ENCODE assay signal across 8 cellular contexts in genomic region chr4:85147481-85148076, GRCh38.
A peak's percentile ranks its signal among the peaks of the same experiment; 100 is the strongest.
DNase-seq lines count a peak whose midpoint lies in the region; FAIRE-seq and TF ChIP-seq lines count a peak whose summit lies in the region.

No MANE protein-coding gene starts in this region.

- no peaks in the 10 kb centered on the region for H3K4me1 Mint-ChIP-seq in activated naive CD4-positive, alpha-beta T cell treated with anti-CD3 and anti-CD28 coated beads for 36 hours (ENCODE audit: low read depth)

- TF ChIP-seq CTCF in liver (IDR thresholded peaks at IDR 0.05; ENCODE audit: low read depth, low read length, missing input control), result peak; percentile 54

- CTCF ChIA-PET in activated naive CD4-positive, alpha-beta T cell treated with anti-CD3 and anti-CD28 coated beads for 36 hours (lab: Charles Lee), result interaction anchor here (0.9 to 1.5 kb wide), 3 partner anchors 21 to 600 kb away, joined by 3 to 4 read pairs (median 3); no protein-coding TSS in a partner anchor

- no peaks in the 10 kb centered on the region for H3K36me3 ChIP-seq in liver (ENCODE audit: control insufficient read depth in 4 of 4, insufficient read depth in 3 of 4, low read depth in 1 of 4, low read length in 3 of 4)

- no peak overlapping the region for H3K4me3 Mint-ChIP-seq in activated naive CD4-positive, alpha-beta T cell treated with anti-CD3 and anti-CD28 coated beads for 36 hours

- intact Hi-C loops in activated naive CD4-positive, alpha-beta T cell treated with anti-CD3 and anti-CD28 coated beads for 36 hours (cut with micrococcal nuclease), result loop anchor here (1.0 to 10.0 kb wide), 6 partner anchors 223 to 1747 kb away; partner anchors contain the start of gene C4orf36

- peaks cover 0 to 2% (median 0%) of the 10 kb centered on the region in 4 donors for H3K27me3 ChIP-seq in liver (ENCODE audit: control insufficient read depth in 4 of 4, insufficient read depth in 4 of 4, low read length in 3 of 4)

- peak; percentile 28 for DNase-seq in activated naive CD4-positive, alpha-beta T cell treated with anti-CD3 and anti-CD28 coated beads for 36 hours
- DNase-seq in activated naive CD4-positive, alpha-beta T cell treated with anti-CD3 and anti-CD28 coated beads, Interleukin-2, amount 50 U/mL, for 16 hours, result no peak
- DNase-seq in H54 (ENCODE audit: insufficient read length, low spot score) (peak; percentile 2), KG1 (lab: John Stamatoyannopoulos, UW) (peak; percentile 55), OCI-M1 (lab: John Stamatoyannopoulos, UW) (peak; percentile 86), dedifferentiated amniotic fluid mesenchymal stem cell (ENCODE audit: extremely low spot score) (peak; percentile 88), urothelium cell line (ENCODE audit: low spot score) (peak; percentile 42)

- peak; percentile 79 to 83 for TF ChIP-seq RAD21 in liver (IDR thresholded peaks at IDR 0.05)

- no peak overlapping the region for H3K27ac ChIP-seq in liver (ENCODE audit: low read depth in 1 of 2, low read length in 2 of 2)

- H3K9ac ChIP-seq in liver (ENCODE audit: low read depth in 1 of 2, low read length in 2 of 2), result no peak overlapping the region

- no peaks in the 10 kb centered on the region for H3K9me3 Mint-ChIP-seq in activated naive CD4-positive, alpha-beta T cell treated with anti-CD3 and anti-CD28 coated beads for 36 hours

- no peak overlapping the region for H3K4me3 ChIP-seq in liver (ENCODE audit: low read depth in 1 of 3, low read length in 3 of 3)

- H3K4me1 ChIP-seq in liver (ENCODE audit: control insufficient read depth in 4 of 4, insufficient read depth in 4 of 4, low read length in 3 of 4), result no peaks in the 10 kb centered on the region

- FAIRE-seq in H54 (lab: Jason Lieb, UNC), result peak; percentile 65
- FAIRE-seq in urothelium cell line (lab: Jason Lieb, UNC), result no peak

- H3K9me3 ChIP-seq in liver (ENCODE audit: control insufficient read depth in 4 of 4, low read length in 3 of 4), result no peaks in the 10 kb centered on the region

- TF ChIP-seq POLR2A in H54 (IDR thresholded peaks at IDR 0.05; ENCODE audit: low read depth, low read length), result no peak

- 5% methylated on average over 9 of the region's 9 CpGs for WGBS in liver

- H3K27me3 Mint-ChIP-seq in activated naive CD4-positive, alpha-beta T cell treated with anti-CD3 and anti-CD28 coated beads for 36 hours (ENCODE audit: low read depth), result peaks cover 8% of the 10 kb centered on the region

- no peaks in the 10 kb centered on the region for H3K36me3 Mint-ChIP-seq in activated naive CD4-positive, alpha-beta T cell treated with anti-CD3 and anti-CD28 coated beads for 36 hours (ENCODE audit: low read depth)

- H3K27ac Mint-ChIP-seq in activated naive CD4-positive, alpha-beta T cell treated with anti-CD3 and anti-CD28 coated beads for 36 hours, result no peak overlapping the region

TF ChIP-seq in liver, 16 proteins besides CTCF, POLR2A, EP300 and RAD21:
- TF ChIP-seq TAF1 (conservative IDR thresholded peaks at IDR 0.05) (no peak), MAX (IDR thresholded peaks at IDR 0.05) (no peak), EGR1 (IDR thresholded peaks at IDR 0.05; ENCODE audit: low read depth in 2 of 2) (no peak), YY1 (IDR thresholded peaks at IDR 0.05) (no peak), FOXA1 (IDR thresholded peaks at IDR 0.05) (no peak)
TF ChIP-seq in liver: peak in this region for 0.
